Comparison of ENCODE assay signal across 8 cellular contexts in the genomic region with DNA sequence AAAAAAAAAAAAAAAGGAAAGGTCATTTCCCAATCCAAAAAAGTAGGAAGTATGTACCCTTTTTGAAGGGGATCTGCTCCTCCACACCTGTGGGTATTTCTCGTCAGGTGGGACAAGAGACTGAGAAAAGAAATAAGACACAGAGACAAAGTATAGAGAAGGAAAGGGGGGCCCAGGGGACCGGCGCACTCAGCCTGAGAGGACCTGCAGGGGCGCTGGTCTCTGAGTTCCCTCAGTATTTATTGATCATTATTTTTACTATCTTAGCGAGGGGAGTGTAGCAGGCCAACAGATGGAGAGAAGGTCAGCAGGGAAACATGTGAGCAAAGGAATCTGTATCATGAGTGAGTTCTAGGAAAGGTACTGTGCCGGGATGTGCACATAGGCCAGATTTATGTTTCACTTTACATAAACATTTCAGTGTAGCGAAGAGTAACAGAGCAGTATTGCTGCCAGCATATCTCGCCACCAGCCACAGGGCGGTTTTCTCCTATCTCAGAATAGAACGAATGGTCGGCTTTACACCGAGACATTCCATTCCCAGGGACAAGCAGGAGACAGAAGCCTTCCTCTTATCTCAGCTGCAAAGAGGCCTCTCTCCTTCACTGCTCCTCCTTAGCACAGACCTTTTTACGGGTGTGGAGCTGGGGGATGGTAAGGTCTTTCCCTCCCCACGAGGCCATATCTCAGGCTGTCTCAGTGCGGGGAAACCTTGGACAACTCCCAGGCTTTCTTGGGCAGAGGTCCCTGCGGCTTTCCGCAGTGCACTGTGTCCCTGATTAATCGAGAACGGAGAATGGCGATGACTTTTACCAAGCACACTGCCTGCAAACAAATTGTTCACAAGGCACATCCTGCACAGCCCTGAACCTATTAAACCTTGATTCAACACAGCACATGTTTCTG. TPM values are rescaled to one million over a fixed set of nuclear protein-coding genes. Genes with fewer than 3 reads are reported as not detected.
DNase-seq lines count a peak whose midpoint lies in the region; ATAC-seq and TF ChIP-seq lines count a peak whose summit lies in the region.
"Not testable (repeated sequence)": the region's sequence is repeated elsewhere in the genome, so short reads cannot be mapped to it uniquely, and the experiment has no call there.

No MANE protein-coding gene starts in this region.

- peak overlapping the region; percentile 63 for H3K9ac ChIP-seq in adipocyte (ENCODE audit: low read length)
- H3K9ac ChIP-seq in mesenchymal stem cell (ENCODE audit: low read length), result peak overlapping the region; percentile 49
- H3K9ac ChIP-seq in parathyroid adenoma, result not testable (repeated sequence)
- H3K9ac ChIP-seq in stomach smooth muscle (ENCODE audit: low read length in 2 of 2), result peak overlapping the region in 1 of 2 donors; percentile 38

- H2BK5ac ChIP-seq in mesenchymal stem cell (ENCODE audit: low read depth, low read length, poor library complexity, severe bottlenecking), result not testable (repeated sequence)

- not testable (repeated sequence) for H2BK120ac ChIP-seq in mesenchymal stem cell (ENCODE audit: low read depth, low read length)

- not testable (repeated sequence) for H2AK5ac ChIP-seq in mesenchymal stem cell (ENCODE audit: low read length, severe bottlenecking)

- H3K18ac ChIP-seq in mesenchymal stem cell (ENCODE audit: low read depth in 1 of 2, low read length in 2 of 2), result peak overlapping the region in 1 of 2 experiments; percentile 42

- H3K27ac ChIP-seq in 22Rv1 (peak overlapping the region; percentile 31; the same call in 1 of the 2 replicates), parathyroid adenoma (peak overlapping the region; percentile 32), stomach smooth muscle (ENCODE audit: low read length) (peak overlapping the region; percentile 37)
- not testable (repeated sequence) for H3K27ac ChIP-seq in mesenchymal stem cell (ENCODE audit: low read length, poor library complexity, severe bottlenecking)

- H4K8ac ChIP-seq in mesenchymal stem cell (ENCODE audit: low read length), result not testable (repeated sequence)

- peak overlapping the region in 1 of 2 experiments; percentile 35 for H3K4ac ChIP-seq in mesenchymal stem cell (ENCODE audit: low read depth in 1 of 2, low read length in 2 of 2)

- WGBS in mesenchymal stem cell, result 14% methylated on average over 14 of the region's 20 CpGs

- H2AFZ ChIP-seq in mesenchymal stem cell (ENCODE audit: low read depth, low read length), result not testable (repeated sequence)
- peak overlapping the region; percentile 42 for H2AFZ ChIP-seq in parathyroid adenoma

- intact Hi-C loops in Right ventricle myocardium inferior (cut with DNase I), result not testable (repeated sequence)

- not testable (repeated sequence) for H3K9me3 ChIP-seq in adipocyte (ENCODE audit: control insufficient read depth, low read length); mesenchymal stem cell (ENCODE audit: control insufficient read depth, low read length); parathyroid adenoma (ENCODE audit: control insufficient read depth, low read length); stomach smooth muscle (ENCODE audit: control insufficient read depth in 2 of 2, low read length in 2 of 2)

- H3K4me1 ChIP-seq in adipocyte (ENCODE audit: control insufficient read depth, insufficient read depth, low read length), result peaks cover 15% of the 10 kb centered on the region
- peaks cover 12% of the 10 kb centered on the region for H3K4me1 ChIP-seq in mesenchymal stem cell (ENCODE audit: control insufficient read depth, insufficient read depth, low read depth, low read length)
- H3K4me1 ChIP-seq in parathyroid adenoma; stomach smooth muscle (ENCODE audit: control insufficient read depth, insufficient read depth, low read length): not testable (repeated sequence)

- H3K27me3 ChIP-seq in adipocyte (replicated peaks; ENCODE audit: control insufficient read depth, insufficient read depth, low read length); mesenchymal stem cell (ENCODE audit: control insufficient read depth in 1 of 2, insufficient read depth in 1 of 2, low read length in 2 of 2); parathyroid adenoma (ENCODE audit: control insufficient read depth, insufficient read depth, low read length); stomach smooth muscle (ENCODE audit: control insufficient read depth in 1 of 2, insufficient read depth in 2 of 2, low read length in 2 of 2): not testable (repeated sequence)

- not testable (repeated sequence) for H3K79me1 ChIP-seq in mesenchymal stem cell (replicated peaks; ENCODE audit: low read length, poor library complexity, severe bottlenecking)

- not testable (repeated sequence) for H3K36me3 ChIP-seq in adipocyte (ENCODE audit: control insufficient read depth, insufficient read depth, low read length, severe bottlenecking); mesenchymal stem cell (ENCODE audit: control insufficient read depth in 1 of 2, insufficient read depth in 2 of 2, low read depth in 1 of 2, low read length in 2 of 2); parathyroid adenoma (ENCODE audit: control insufficient read depth, insufficient read depth, low read length); stomach smooth muscle (ENCODE audit: control insufficient read depth in 2 of 2, insufficient read depth in 2 of 2, low read length in 2 of 2)

- not testable (repeated sequence) for H2BK15ac ChIP-seq in mesenchymal stem cell (ENCODE audit: low read depth, poor library complexity, severe bottlenecking)

- not testable (repeated sequence) for H4K91ac ChIP-seq in mesenchymal stem cell (ENCODE audit: low read length)

- TF ChIP-seq CTCF in 22Rv1 (IDR thresholded peaks at IDR 0.05); parathyroid adenoma (IDR thresholded peaks at IDR 0.05): not testable (repeated sequence)
- peak; percentile 35 for TF ChIP-seq CTCF in choroid plexus epithelial cell (conservative IDR thresholded peaks at IDR 0.05; ENCODE audit: low read depth, low read length)

- peak; percentile 37 for DNase-seq in NCI-H2227 treated with DMSO at 0.1 percent for 48 hours (lab: John Stamatoyannopoulos, UW)
- not testable (repeated sequence) for DNase-seq in adipocyte (ENCODE audit: low read depth)
- peak; percentile 68 for DNase-seq in choroid plexus epithelial cell (ENCODE audit: low read depth)
- DNase-seq in Right ventricle myocardium inferior (ENCODE audit: missing footprints), result peak; percentile 64
- peak; percentile 82 for DNase-seq in mesenchymal stem cell

- H3K14ac ChIP-seq in mesenchymal stem cell (ENCODE audit: low read length in 2 of 2), result not testable (repeated sequence)

- H3K79me2 ChIP-seq in parathyroid adenoma, result not testable (repeated sequence)

- not testable (repeated sequence) for H3K4me2 ChIP-seq in mesenchymal stem cell (ENCODE audit: low read length, poor library complexity, severe bottlenecking); parathyroid adenoma (ENCODE audit: low read length)

- H3K4me3 ChIP-seq in adipocyte (ENCODE audit: low read length) (peak overlapping the region; percentile 52), choroid plexus epithelial cell (ENCODE audit: low read depth, low read length) (peak overlapping the region; percentile 18), mesenchymal stem cell (ENCODE audit: insufficient read depth in 1 of 2, low read depth in 1 of 2, low read length in 2 of 2) (peak overlapping the region in 1 of 2 experiments; percentile 58), stomach smooth muscle (ENCODE audit: low read length in 2 of 2) (peak overlapping the region; percentile 46 to 61)
- H3K4me3 ChIP-seq in parathyroid adenoma (ENCODE audit: low read depth, low read length), result not testable (repeated sequence)

- H2BK12ac ChIP-seq in mesenchymal stem cell (ENCODE audit: low read length in 2 of 2), result not testable (repeated sequence)

- peak; percentile 38 for ATAC-seq in Right ventricle myocardium inferior

- H3K23ac ChIP-seq in mesenchymal stem cell (ENCODE audit: low read length in 2 of 2), result peak overlapping the region in 1 of 2 experiments; percentile 37

RNA-seq across cellular contexts. Expression of a gene that starts 6.2 kb away (rescaled TPM):
- 32.1 TPM for total RNA-seq in Right ventricle myocardium inferior
- 84.3 TPM for polyA plus RNA-seq in mesenchymal stem cell (2013, experiment 1 of 2)
- 88.5 TPM for polyA plus RNA-seq in mesenchymal stem cell (2013, experiment 2 of 2)

RNA-seq across cellular contexts. Expression of a gene that starts 9.0 kb away (rescaled TPM):
- total RNA-seq in Right ventricle myocardium inferior, result 91.3 TPM
- 411 TPM for polyA plus RNA-seq in mesenchymal stem cell (2013, experiment 1 of 2)
- 395 TPM for polyA plus RNA-seq in mesenchymal stem cell (2013, experiment 2 of 2)

RNA-seq across cellular contexts. Expression of a gene that starts 13.7 kb away (rescaled TPM):
- total RNA-seq in Right ventricle myocardium inferior, result 10.6 TPM
- 21.5 TPM for polyA plus RNA-seq in mesenchymal stem cell (2013, experiment 1 of 2)
- polyA plus RNA-seq in mesenchymal stem cell (2013, experiment 2 of 2), result 21.2 TPM

RNA-seq across cellular contexts. Expression of a gene that starts 17.7 kb away (rescaled TPM):
- 83.1 TPM for total RNA-seq in Right ventricle myocardium inferior
- 82.6 TPM for polyA plus RNA-seq in mesenchymal stem cell (2013, experiment 1 of 2)
- 81.5 TPM for polyA plus RNA-seq in mesenchymal stem cell (2013, experiment 2 of 2)

RNA-seq across cellular contexts. Expression of a gene that starts 35.5 kb away (rescaled TPM):
- total RNA-seq in Right ventricle myocardium inferior, result 12.8 TPM
- 8.3 TPM for polyA plus RNA-seq in mesenchymal stem cell (2013, experiment 1 of 2)
- polyA plus RNA-seq in mesenchymal stem cell (2013, experiment 2 of 2), result 8.7 TPM
